ENCODE assay signal across 10 cellular contexts in genomic region chr6:105985816-105986632, GRCh38.
A peak's percentile ranks its signal among the peaks of the same experiment; 100 is the strongest.
DNase-seq lines count a peak whose midpoint lies in the region; ATAC-seq, FAIRE-seq and TF ChIP-seq lines count a peak whose summit lies in the region.
"Had no signal": no experiment of that assay in that cellular context is flagged by ENCODE, and none has a peak within 500 bp of the region (broad histone marks: within the 10 kb centered on the region; RNA-seq: fewer than 3 reads in every experiment).

No MANE protein-coding gene starts in this region.

- H3K27me3 Mint-ChIP-seq in nephron progenitor cell (ENCODE audit: low read depth, poor library complexity), result peaks cover 38% of the 10 kb centered on the region

- in situ Hi-C loops in HepG2 (cut with HindIII; ENCODE audit: extremely low pct_ligation_motif_present, low pct_unique_long_range_greater_than_20kb), result no loop called here

- peak; percentile 46 to 59 (median 53) for ATAC-seq in right lobe of liver
- ATAC-seq in HepG2, result no peak
- no peak for ATAC-seq in GM21390 (IDR thresholded peaks at IDR 0.05; ENCODE audit: unreplicated experiment)
- ATAC-seq in PC-3, result no peak

- H3K9me2 ChIP-seq in PC-3 (replicated peaks; ENCODE audit: low read length), result no peaks in the 10 kb centered on the region

- H3K4me1 ChIP-seq in right lobe of liver (peaks cover 0 to 5% (median 0%) of the 10 kb centered on the region in 4 donors), HepG2 (ENCODE audit: insufficient read depth, low read length) (no peaks in the 10 kb centered on the region), esophagus muscularis mucosa (peaks cover 6 to 21% (median 20%) of the 10 kb centered on the region in 4 donors), PC-3 (ENCODE audit: insufficient read depth, low read length) (0 out of 2 replicates have a peak, but pooled peaks cover 6% of the 10 kb centered on the region)

- no peak for FAIRE-seq in HepG2 (lab: Jason Lieb, UNC)

- BruUV-seq in HepG2 (replicated peaks; lab: Mats Ljungman, UMichigan), result no TSS peak
- BruUV-seq in PC-3 (replicated peaks; lab: Mats Ljungman, UMichigan), result no TSS peak

- intact Hi-C loops in right lobe of liver (cut with DNase I) (no loop called here), HepG2 (cut with micrococcal nuclease; ENCODE audit: unreplicated experiment) (no loop called here), esophagus muscularis mucosa (cut with DNase I) (no loop called here), PC-3 (cut with micrococcal nuclease) (no loop called here)

- no peak overlapping the region for H3K27ac Mint-ChIP-seq in nephron progenitor cell

- H3K27ac ChIP-seq in right lobe of liver (no peak overlapping the region), HepG2 (ENCODE audit: extremely low read length, insufficient read depth, low read length) (no peak overlapping the region), esophagus muscularis mucosa (replicated peaks in 1 of 4) (no peak overlapping the region), PC-3 (ENCODE audit: low read length) (no peak overlapping the region)
- H3K27ac ChIP-seq: C4-2B had no signal

- H2AFZ ChIP-seq in HepG2 (ENCODE audit: low read length) (no peak overlapping the region), PC-3 (ENCODE audit: low read length) (no peak overlapping the region)

- H3K4me2 ChIP-seq in HepG2 (ENCODE audit: low read depth, low read length) (no peak overlapping the region), PC-3 (ENCODE audit: low read length) (no peak overlapping the region)

- H3K9me3 Mint-ChIP-seq in nephron progenitor cell, result peaks cover 11% of the 10 kb centered on the region

- H3K4me3 ChIP-seq in right lobe of liver (no peak overlapping the region), HepG2 (replicated peaks in 1 of 3; ENCODE audit: insufficient read depth in 1 of 3, low read depth in 2 of 3, low read length in 3 of 3) (no peak overlapping the region), esophagus muscularis mucosa (peak overlapping the region; percentile 13 to 32 (median 30)), PC-3 (ENCODE audit: low read length) (no peak overlapping the region)

- WGBS in right lobe of liver (ENCODE audit: insufficient coverage, low coverage, low lambda C conversion rate, missing lambda C conversion rate), result 13% methylated on average over 24 of the region's 48 CpGs
- 22% methylated on average over 18 of the region's 48 CpGs for WGBS in HepG2 (ENCODE audit: low lambda C conversion rate)
- 27% methylated on average over 31 of the region's 48 CpGs for WGBS in esophagus muscularis mucosa

- H3K36me3 ChIP-seq in right lobe of liver (no peaks in the 10 kb centered on the region), HepG2 (replicated peaks in 1 of 2; ENCODE audit: control insufficient read depth in 1 of 2, insufficient read depth in 2 of 2, low read length in 2 of 2) (no peaks in the 10 kb centered on the region), esophagus muscularis mucosa (no peaks in the 10 kb centered on the region), PC-3 (ENCODE audit: low read depth, low read length) (no peaks in the 10 kb centered on the region)

- no peak overlapping the region for H3K9ac ChIP-seq in HepG2 (ENCODE audit: insufficient read depth, low read depth, low read length)
- no peak overlapping the region for H3K9ac ChIP-seq in PC-3 (ENCODE audit: low read length)

- H3K27me3 ChIP-seq in right lobe of liver (peaks cover 5 to 16% of the 10 kb centered on the region in 2 donors), HepG2 (ENCODE audit: control insufficient read depth in 1 of 2, insufficient read depth in 2 of 2, low read length in 2 of 2) (peaks cover 5 to 22% of the 10 kb centered on the region in 2 experiments), esophagus muscularis mucosa (peaks cover 0 to 91% (median 27%) of the 10 kb centered on the region in 4 donors), PC-3 (ENCODE audit: low read length) (no peaks in the 10 kb centered on the region)

- H3K4me1 Mint-ChIP-seq in nephron progenitor cell, result peaks cover 37% of the 10 kb centered on the region

- H3F3A ChIP-seq in PC-3 (ENCODE audit: low read length, unreplicated experiment), result no peaks in the 10 kb centered on the region

- H3K79me2 ChIP-seq in HepG2 (ENCODE audit: insufficient read depth, low read length), result no peaks in the 10 kb centered on the region
- no peaks in the 10 kb centered on the region for H3K79me2 ChIP-seq in PC-3 (ENCODE audit: low read length)

- CTCF ChIA-PET in HepG2 (lab: Yijun Ruan, JAX; ENCODE audit: low intra/inter-chr PET ratio, low total read pairs) (no interaction called here), PC-3 (lab: Charles Lee) (no interaction called here)

- DNase-seq in right lobe of liver (peak in 2 of 3 donors; percentile 37 to 64), HepG2 (ENCODE audit: low spot score) (no peak), esophagus muscularis mucosa (ENCODE audit: extremely low spot score) (no peak), nephron progenitor cell (peak; percentile 50), NAMALWA (ENCODE audit: low spot score) (no peak), PC-3 (no peak)
- DNase-seq in stimulated activated CD8-positive, alpha-beta memory T cell treated with anti-CD3 and anti-CD28 coated beads, Interleukin-4, amount 100 ng/mL, for 48 hours, result no peak
- DNase-seq: NCI-H774 had no signal

- no peak for TF ChIP-seq EP300 in HepG2 (IDR thresholded peaks at IDR 0.05; ENCODE audit: low read depth in 2 of 2, low read length in 2 of 2)
- no peak for TF ChIP-seq EP300 in HepG2 (CRISPR knock-in tag; IDR thresholded peaks at IDR 0.05; ENCODE audit: borderline replicate concordance)
- TF ChIP-seq EP300 in esophagus muscularis mucosa (IDR thresholded peaks at IDR 0.05), result no peak

- H3K4me3 Mint-ChIP-seq in nephron progenitor cell, result peak overlapping the region; percentile 73

- H3K9me3 ChIP-seq in right lobe of liver (no peaks in the 10 kb centered on the region), HepG2 (ENCODE audit: low read length) (no peaks in the 10 kb centered on the region), esophagus muscularis mucosa (no peaks in the 10 kb centered on the region), PC-3 (ENCODE audit: low read length) (no peaks in the 10 kb centered on the region)

- H4K20me1 ChIP-seq in HepG2 (ENCODE audit: insufficient read depth, low read length) (no peaks in the 10 kb centered on the region), PC-3 (ENCODE audit: low read length) (no peaks in the 10 kb centered on the region)

- POLR2A ChIA-PET in HepG2 (lab: Yijun Ruan, JAX), result no interaction called here
- POLR2A ChIA-PET in PC-3 (lab: Charles Lee; ENCODE audit: unreplicated experiment), result no interaction called here

- peaks cover 11% of the 10 kb centered on the region for H3K36me3 Mint-ChIP-seq in nephron progenitor cell (ENCODE audit: low read depth)

- TF ChIP-seq CTCF in right lobe of liver (IDR thresholded peaks at IDR 0.05) (no peak), HepG2 (CRISPR knock-in tag; IDR thresholded peaks at IDR 0.05) (no peak), esophagus muscularis mucosa (IDR thresholded peaks at IDR 0.05) (no peak), nephron progenitor cell (IDR thresholded peaks at IDR 0.05) (no peak), PC-3 (conservative IDR thresholded peaks at IDR 0.05; ENCODE audit: low read depth, low read length) (no peak)

- TF ChIP-seq POLR2A in right lobe of liver (IDR thresholded peaks at IDR 0.05), result no peak
- TF ChIP-seq POLR2A in HepG2 (IDR thresholded peaks at IDR 0.05; ENCODE audit: insufficient read depth in 1 of 2, low read depth in 2 of 2, low read length in 2 of 2), result no peak
- TF ChIP-seq POLR2A in esophagus muscularis mucosa (IDR thresholded peaks at IDR 0.05; ENCODE audit: low read depth), result no peak

- no peak for TF ChIP-seq RAD21 in HepG2 (CRISPR knock-in tag; IDR thresholded peaks at IDR 0.05)

TF ChIP-seq in HepG2, 621 proteins besides CTCF, POLR2A, EP300 and RAD21 (continues in another document):
- TF ChIP-seq ZBTB42 (CRISPR knock-in tag; IDR thresholded peaks at IDR 0.05) (no peak), ZNF609 (CRISPR knock-in tag; IDR thresholded peaks at IDR 0.05; ENCODE audit: borderline replicate concordance) (no peak), ZNF704 (CRISPR knock-in tag; IDR thresholded peaks at IDR 0.05; ENCODE audit: borderline replicate concordance) (no peak), ZNF746 (CRISPR knock-in tag; IDR thresholded peaks at IDR 0.05) (no peak)

Comparison
In these comparisons a context has a peak if more than half of its experiments do, and no peak if none do; other contexts are left out.
1. ATAC-seq: peak in right lobe of liver (4 of 4); none in HepG2 (single experiment), GM21390 (single experiment) and PC-3 (single experiment).
2. DNase-seq: peak in right lobe of liver (2 of 3) and nephron progenitor cell (single experiment); none in HepG2 (single experiment), esophagus muscularis mucosa (single experiment), stimulated activated CD8-positive, alpha-beta memory T cell treated with anti-CD3 and anti-CD28 coated beads, Interleukin-4, amount 100 ng/mL, for 48 hours (single experiment), NAMALWA (single experiment) and PC-3 (single experiment).
3. H3K4me3 ChIP-seq: peak in esophagus muscularis mucosa (4 of 4); none in right lobe of liver (0 of 3), HepG2 (0 of 3) and PC-3 (single experiment).